In genomic region chr5:134902071-134902801, GRCh38 we compare ENCODE assay signal across 8 cellular contexts. TPM values are rescaled to one million over a fixed set of nuclear protein-coding genes. Genes with fewer than 3 reads are reported as not detected.
DNase-seq lines count a peak whose midpoint lies in the region; ATAC-seq and TF ChIP-seq lines count a peak whose summit lies in the region.

No MANE protein-coding gene starts in this region.

- no peaks in the 10 kb centered on the region for H3K9me2 ChIP-seq in Karpas-422 (replicated peaks; ENCODE audit: insufficient read depth, low read length)

- no peak overlapping the region; the same call in 1 of the 2 replicates for H2AFZ ChIP-seq in Karpas-422 (ENCODE audit: low read length)

- H3K4me3 ChIP-seq in Karpas-422 (ENCODE audit: low read length) (no peak overlapping the region), vagina (no peak overlapping the region)

- H3K36me3 Mint-ChIP-seq in activated naive CD8-positive, alpha-beta T cell, result no peaks in the 10 kb centered on the region

- H3K27me3 ChIP-seq in Karpas-422 (ENCODE audit: low read length) (no peaks in the 10 kb centered on the region), vagina (no peaks in the 10 kb centered on the region)

- H3K27me3 Mint-ChIP-seq in activated naive CD8-positive, alpha-beta T cell, result no peaks in the 10 kb centered on the region

- H3K4me1 ChIP-seq in Karpas-422 (ENCODE audit: low read length) (peaks cover 44% of the 10 kb centered on the region), vagina (peaks cover 4% of the 10 kb centered on the region)

- H3K9me3 ChIP-seq in Karpas-422 (ENCODE audit: low read length), result no peaks in the 10 kb centered on the region
- no peaks in the 10 kb centered on the region for H3K9me3 ChIP-seq in vagina

- no peak for TF ChIP-seq POLR2A in vagina (IDR thresholded peaks at IDR 0.05)

- peaks cover 11% of the 10 kb centered on the region for H3K79me2 ChIP-seq in Karpas-422 (ENCODE audit: low read length)

- peak overlapping the region; percentile 44 for H3K9ac ChIP-seq in Karpas-422 (ENCODE audit: low read length)

- no peak for TF ChIP-seq CTCF in vagina (IDR thresholded peaks at IDR 0.05)

- H4K20me1 ChIP-seq in Karpas-422 (ENCODE audit: insufficient read depth, low read depth, low read length), result no peaks in the 10 kb centered on the region

- DNase-seq in Ammon's horn (ENCODE audit: low spot score), result peak; percentile 42
- DNase-seq in Karpas-422, result peak; percentile 76
- no peak for DNase-seq in stimulated activated CD4-positive, alpha-beta T cell treated with anti-CD3 and anti-CD28 coated beads, Interleukin-12 subunit alpha, Interleukin-12 subunit beta, amount 100 ng/mL, for 4 hours
- no peak for DNase-seq in putamen (ENCODE audit: low spot score)
- no peak for DNase-seq in vagina (ENCODE audit: extremely low spot score in 2 of 2)

- intact Hi-C loops in vagina (cut with DNase I), result loop anchor here (10.0 kb wide), 1 partner anchor 57 kb away; the partner anchor contains the start of gene C5orf24

- ATAC-seq in GM19043 (IDR thresholded peaks at IDR 0.05; ENCODE audit: low read depth, unreplicated experiment) (peak; percentile 26), GM19452 (IDR thresholded peaks at IDR 0.05; ENCODE audit: unreplicated experiment) (no peak)

- H3K36me3 ChIP-seq in Karpas-422 (ENCODE audit: insufficient read depth, low read length), result peaks cover 14% of the 10 kb centered on the region; the same call in 1 of the 2 replicates
- peaks cover 0 to 24% of the 10 kb centered on the region in 2 donors for H3K36me3 ChIP-seq in vagina

- peaks cover 14% of the 10 kb centered on the region for H3K4me1 Mint-ChIP-seq in activated naive CD8-positive, alpha-beta T cell (ENCODE audit: low read depth)

- H3K27ac ChIP-seq in Karpas-422 (ENCODE audit: low read length) (peak overlapping the region; percentile 89), vagina (no peak overlapping the region)

- H3K4me3 Mint-ChIP-seq in activated naive CD8-positive, alpha-beta T cell, result peak overlapping the region; percentile 58

- no peaks in the 10 kb centered on the region for H3K9me3 Mint-ChIP-seq in activated naive CD8-positive, alpha-beta T cell (ENCODE audit: low read depth)

- H3K27ac Mint-ChIP-seq in activated naive CD8-positive, alpha-beta T cell, result peak overlapping the region; percentile 67

- peak overlapping the region; percentile 25 for H3K4me2 ChIP-seq in Karpas-422 (ENCODE audit: low read depth, low read length, poor library complexity, severe bottlenecking)

RNA-seq across cellular contexts. Expression of gene PCBD2, which starts 2.7 kb away (rescaled TPM):
- total RNA-seq in Karpas-422 (2014; rRNA removed; shearing (Covaris generic); ENCODE audit: low replicate concordance), result 10.4 and 14.4 TPM in 2 replicates
- 6.1 TPM for total RNA-seq in vagina

RNA-seq across cellular contexts. Expression of gene TXNDC15, which starts 28.1 kb away (rescaled TPM):
- 52.2 and 90.3 TPM in 2 replicates for total RNA-seq in Karpas-422 (2014; rRNA removed; shearing (Covaris generic); ENCODE audit: low replicate concordance)
- total RNA-seq in vagina, result 92.3 TPM

RNA-seq across cellular contexts. Expression of gene C5orf24, which starts 56.5 kb away (rescaled TPM):
- total RNA-seq in Karpas-422 (2014; rRNA removed; shearing (Covaris generic); ENCODE audit: low replicate concordance), result 23.4 and 43.3 TPM in 2 replicates
- 38.3 TPM for total RNA-seq in vagina

Comparison
In these comparisons a context has a peak if more than half of its experiments do, and no peak if none do; other contexts are left out.
1. DNase-seq: peak in Ammon's horn (single experiment) and Karpas-422 (single experiment); none in stimulated activated CD4-positive, alpha-beta T cell treated with anti-CD3 and anti-CD28 coated beads, Interleukin-12 subunit alpha, Interleukin-12 subunit beta, amount 100 ng/mL, for 4 hours (single experiment), putamen (single experiment) and vagina (0 of 2).